28 cellular contexts compared by ENCODE assay signal in the genomic region with DNA sequence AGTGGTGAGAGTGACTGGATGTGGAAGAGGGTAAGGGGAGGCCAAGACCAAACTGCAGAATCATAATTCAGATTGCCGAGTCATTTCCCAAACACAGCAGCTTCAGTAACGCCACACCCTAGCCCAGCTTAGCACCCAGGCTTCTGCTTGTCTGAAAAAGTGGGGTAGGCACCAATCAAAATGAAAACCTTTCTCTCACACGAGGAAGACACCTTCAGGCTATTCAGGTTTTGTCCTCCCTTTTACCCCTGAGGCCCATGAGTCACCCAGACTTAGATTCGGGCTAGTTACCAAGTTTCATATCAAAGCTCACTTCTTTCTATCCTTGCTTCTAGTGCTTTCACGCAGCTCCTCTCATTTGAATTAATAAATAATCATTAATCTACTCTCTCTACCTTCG.
DNase-seq lines count a peak whose midpoint lies in the region; ATAC-seq, FAIRE-seq and TF ChIP-seq lines count a peak whose summit lies in the region.
"Had no signal": no experiment of that assay in that cellular context is flagged by ENCODE, and none has a peak within 500 bp of the region (broad histone marks: within the 10 kb centered on the region; RNA-seq: fewer than 3 reads in every experiment).

No MANE protein-coding gene starts in this region.

- peak; percentile 41 to 43 for ATAC-seq in stimulated activated naive B cell treated with anti-CD40 and anti-IgM and Interleukin-4, amounts not matched to agents 10 μg/mL and 1 μg/mL and 100 μg/mL, for 72 hours (replicated peaks)
- no peak for ATAC-seq in HepG2
- ATAC-seq: left lung, psoas muscle, upper lobe of right lung had no signal

- TF ChIP-seq POLR2A in H1 (IDR thresholded peaks at IDR 0.05; ENCODE audit: control extremely low read depth in 1 of 2, low read depth in 2 of 2, low read length in 2 of 2) (no peak), HepG2 (IDR thresholded peaks at IDR 0.05; ENCODE audit: insufficient read depth in 1 of 2, low read depth in 2 of 2, low read length in 2 of 2) (no peak)

- no peak overlapping the region for H3K27ac Mint-ChIP-seq in stimulated activated naive B cell treated with anti-CD40 and anti-IgM and Interleukin-4, amounts not matched to agents 10 μg/mL and 1 μg/mL and 100 μg/mL, for 72 hours
- H3K27ac Mint-ChIP-seq: activated naive CD8-positive, alpha-beta T cell; activated T-helper 2 cell treated with anti-CD3 and anti-CD28 coated beads, Interferon-gamma antibody, Interleukin-2, Interleukin-4, amounts not matched to agents 10 μg/mL and 5 μg/mL and 100 μg/mL, durations not matched to agents 14 hours and 24 hours and 36 hours; CD4-positive, CD25-positive, alpha-beta regulatory T cell; dendritic cell treated with granulocyte-macrophage colony-stimulating factor and Interleukin-4, amounts not matched to agents 40 ng/mL and 50 ng/mL, for 4 days had no signal

- H3K4me1 Mint-ChIP-seq in stimulated activated naive B cell treated with anti-CD40 and anti-IgM and Interleukin-4, amounts not matched to agents 10 μg/mL and 1 μg/mL and 100 μg/mL, for 72 hours: peaks cover 17 to 32% of the 10 kb centered on the region in 2 donors

- no peak overlapping the region for H3K4ac ChIP-seq in H1 (replicated peaks; ENCODE audit: insufficient read length, low read depth, low read length)

- no peaks in the 10 kb centered on the region for H3K79me1 ChIP-seq in H1 (ENCODE audit: low read depth, low read length)

- H3K18ac ChIP-seq in H1 (ENCODE audit: extremely low read depth, low read length): no peak overlapping the region

- BruUV-seq in PC-9 (replicated peaks; lab: Mats Ljungman, UMichigan) (no TSS peak), HepG2 (replicated peaks; lab: Mats Ljungman, UMichigan) (no TSS peak)

- H2BK15ac ChIP-seq in H1 (ENCODE audit: low read length): no peak overlapping the region

- FAIRE-seq in H1 (lab: Jason Lieb, UNC) (no peak), HepG2 (lab: Jason Lieb, UNC) (no peak)

- no peak overlapping the region for H3K4me3 Mint-ChIP-seq in stimulated activated naive B cell treated with anti-CD40 and anti-IgM and Interleukin-4, amounts not matched to agents 10 μg/mL and 1 μg/mL and 100 μg/mL, for 72 hours
- H3K4me3 Mint-ChIP-seq: activated naive CD8-positive, alpha-beta T cell; CD4-positive, CD25-positive, alpha-beta regulatory T cell; dendritic cell treated with granulocyte-macrophage colony-stimulating factor and Interleukin-4, amounts not matched to agents 40 ng/mL and 50 ng/mL, for 4 days had no signal

- H4K20me1 ChIP-seq in PC-9 (ENCODE audit: insufficient read depth) (no peaks in the 10 kb centered on the region), H1 (replicated peaks in 1 of 2; ENCODE audit: control insufficient read depth in 1 of 2, insufficient read depth in 2 of 2, low read length in 2 of 2) (no peaks in the 10 kb centered on the region), HepG2 (ENCODE audit: insufficient read depth, low read length) (no peaks in the 10 kb centered on the region)

- no peaks in the 10 kb centered on the region for H3K79me2 ChIP-seq in PC-9 (ENCODE audit: low read depth)
- H3K79me2 ChIP-seq in H1 (ENCODE audit: control insufficient read depth in 1 of 2, insufficient read depth in 2 of 2, low read length in 2 of 2): no peaks in the 10 kb centered on the region
- H3K79me2 ChIP-seq in HepG2 (ENCODE audit: insufficient read depth, low read length): no peaks in the 10 kb centered on the region

- H2BK12ac ChIP-seq in H1 (ENCODE audit: low read depth, low read length): no peak overlapping the region; the same call in 1 of the 2 replicates

- H3K36me3 Mint-ChIP-seq in stimulated activated naive B cell treated with anti-CD40 and anti-IgM and Interleukin-4, amounts not matched to agents 10 μg/mL and 1 μg/mL and 100 μg/mL, for 72 hours: no peaks in the 10 kb centered on the region
- H3K36me3 Mint-ChIP-seq: activated naive CD8-positive, alpha-beta T cell; CD4-positive, CD25-positive, alpha-beta regulatory T cell had no signal

- H3K56ac ChIP-seq in H1 (replicated peaks; ENCODE audit: insufficient read length, low read depth, low read length): no peak overlapping the region

- H3K4me2 ChIP-seq in PC-9 (no peak overlapping the region), H1 (ENCODE audit: insufficient read depth in 1 of 2, low read depth in 2 of 2, low read length in 2 of 2) (no peak overlapping the region), HepG2 (ENCODE audit: low read depth, low read length) (no peak overlapping the region)

- no peaks in the 10 kb centered on the region for H3K23me2 ChIP-seq in H1 (ENCODE audit: low read depth, low read length)

- in situ Hi-C loops in HepG2 (cut with HindIII; ENCODE audit: extremely low pct_ligation_motif_present, low pct_unique_long_range_greater_than_20kb): no loop called here

- H3K27me3 ChIP-seq in PC-9 (ENCODE audit: insufficient read depth, low read depth): no peaks in the 10 kb centered on the region
- H3K27me3 ChIP-seq in H1 (replicated peaks in 1 of 4; ENCODE audit: control insufficient read depth in 3 of 4, extremely low read depth in 1 of 4, insufficient read depth in 3 of 4, low read length in 3 of 4): no peaks in the 10 kb centered on the region
- H3K27me3 ChIP-seq in HepG2 (ENCODE audit: control insufficient read depth in 1 of 2, insufficient read depth in 2 of 2, low read length in 2 of 2): peaks cover 2 to 8% of the 10 kb centered on the region in 2 experiments; a peak in 2 of 5 replicates
- H3K27me3 ChIP-seq: left lung, neutrophil, suprapubic skin, upper lobe of right lung had no signal

- intact Hi-C loops in PC-9 (cut with micrococcal nuclease; ENCODE audit: unreplicated experiment) (no loop called here), HepG2 (cut with micrococcal nuclease; ENCODE audit: unreplicated experiment) (no loop called here), posterior vena cava (cut with DNase I) (loop anchor here in 1 of 2 donors (5.0 kb wide), 1 partner anchor 409 kb away; no protein-coding TSS in a partner anchor)

- H3K27me3 Mint-ChIP-seq in stimulated activated naive B cell treated with anti-CD40 and anti-IgM and Interleukin-4, amounts not matched to agents 10 μg/mL and 1 μg/mL and 100 μg/mL, for 72 hours: peaks cover 8 to 13% of the 10 kb centered on the region in 2 donors
- H3K27me3 Mint-ChIP-seq: activated naive CD8-positive, alpha-beta T cell; CD4-positive, CD25-positive, alpha-beta regulatory T cell had no signal

- no peak overlapping the region for H4K91ac ChIP-seq in H1 (replicated peaks; ENCODE audit: insufficient read length, low read length)

- WGBS in H1 (ENCODE audit: extremely low coverage in 1 of 2, insufficient coverage in 1 of 2, insufficient read length in 1 of 2, insufficient replicate concordance in 2 of 2, low coverage in 1 of 2, low lambda C conversion rate in 2 of 2, missing lambda C conversion rate in 1 of 2), 2 experiments: 90% methylated on average over 6 of the region's 6 CpGs; no CpG with 5 or more reads in 1 of the 2 experiments
- 7% methylated on average over 6 of the region's 6 CpGs for WGBS in HepG2 (ENCODE audit: low lambda C conversion rate)

- no peak for TF ChIP-seq EP300 in H1 (IDR thresholded peaks at IDR 0.05; ENCODE audit: borderline replicate concordance in 1 of 2, low read depth in 2 of 2, low read length in 2 of 2)
- TF ChIP-seq EP300 in HepG2 (IDR thresholded peaks at IDR 0.05; ENCODE audit: low read depth in 2 of 2, low read length in 2 of 2): no peak
- no peak for TF ChIP-seq EP300 in HepG2 (CRISPR knock-in tag; IDR thresholded peaks at IDR 0.05; ENCODE audit: borderline replicate concordance)

- H3K4me3 ChIP-seq in PC-9 (no peak overlapping the region), H1 (ENCODE audit: extremely low read depth in 1 of 4, insufficient read depth in 2 of 4, low read depth in 3 of 4, low read length in 4 of 4) (no peak overlapping the region), HepG2 (replicated peaks in 1 of 3; ENCODE audit: insufficient read depth in 1 of 3, low read depth in 2 of 3, low read length in 3 of 3) (no peak overlapping the region)
- H3K4me3 ChIP-seq: left lung, psoas muscle, suprapubic skin, upper lobe of right lung had no signal

- H3K23ac ChIP-seq in H1 (ENCODE audit: insufficient read length): no peak overlapping the region

- DNase-seq in M059J (ENCODE audit: low read depth) (peak; percentile 39), PC-9 (no peak), H1 (ENCODE audit: low read depth in 1 of 2, low spot score in 2 of 2) (no peak), NCI-H2227 treated with DMSO at 0.1 percent for 48 hours (lab: John Stamatoyannopoulos, UW) (no peak), HepG2 (ENCODE audit: low spot score) (no peak), posterior vena cava (ENCODE audit: low spot score) (no peak)
- no peak for DNase-seq in stimulated activated naive B cell treated with anti-CD40 and anti-IgM and Interleukin-4, amounts not matched to agents 10 μg/mL and 1 μg/mL and 100 μg/mL, for 72 hours
- DNase-seq: activated CD4-positive, alpha-beta T cell treated with anti-CD3 and anti-CD28 coated beads, Interleukin-2, amount 50 U/mL, for 48 hours; activated CD8-positive, alpha-beta memory T cell treated with anti-CD3 and anti-CD28 coated beads, Interleukin-2, amount 50 U/mL, for 4 hours; aorta; caudate nucleus; CD4-positive, CD25-positive, alpha-beta regulatory T cell; DMS 273 treated with DMSO at 0.1 percent for 48 hours; GOT3; left lung; NCI-H2029; NCI-H748 treated with DMSO at 0.1 percent for 48 hours; psoas muscle; SHP77; stimulated activated naive CD4-positive, alpha-beta T cell; SW 1271; T-helper 9 cell; upper lobe of right lung had no signal

- H3K9me2 ChIP-seq in PC-9 (ENCODE audit: insufficient read depth): no peaks in the 10 kb centered on the region

- H3K9ac ChIP-seq in H1 (replicated peaks in 1 of 4; ENCODE audit: extremely low read depth in 1 of 4, low read depth in 3 of 4, low read length in 3 of 4): no peak overlapping the region
- H3K9ac ChIP-seq in HepG2 (ENCODE audit: insufficient read depth, low read depth, low read length): no peak overlapping the region

- H3K9me3 ChIP-seq in PC-9 (ENCODE audit: insufficient read depth, low read depth): no peaks in the 10 kb centered on the region
- H3K9me3 ChIP-seq in H1 (ENCODE audit: insufficient read depth in 2 of 2, low read depth in 1 of 2, low read length in 1 of 2): no peaks in the 10 kb centered on the region
- H3K9me3 ChIP-seq in HepG2 (ENCODE audit: low read length): no peaks in the 10 kb centered on the region
- H3K9me3 ChIP-seq: left lung, neutrophil, psoas muscle, suprapubic skin, upper lobe of right lung had no signal

- H2AFZ ChIP-seq in PC-9 (no peak overlapping the region), H1 (ENCODE audit: low read length) (peak overlapping the region; percentile 56), HepG2 (ENCODE audit: low read length) (no peak overlapping the region)

- no peaks in the 10 kb centered on the region for H3K36me3 ChIP-seq in PC-9 (ENCODE audit: low read depth)
- no peaks in the 10 kb centered on the region for H3K36me3 ChIP-seq in H1 (ENCODE audit: control insufficient read depth in 2 of 4, insufficient read depth in 4 of 4, low read length in 3 of 4)
- no peaks in the 10 kb centered on the region for H3K36me3 ChIP-seq in HepG2 (replicated peaks in 1 of 2; ENCODE audit: control insufficient read depth in 1 of 2, insufficient read depth in 2 of 2, low read length in 2 of 2)
- H3K36me3 ChIP-seq: left lung, neutrophil, suprapubic skin, upper lobe of right lung had no signal

- H3F3A ChIP-seq in PC-9 (ENCODE audit: insufficient read depth, low read depth): no peaks in the 10 kb centered on the region

- H3K4me1 ChIP-seq in PC-9 (replicated peaks; ENCODE audit: insufficient read depth) (peaks cover 13% of the 10 kb centered on the region), H1 (replicated peaks in 1 of 4; ENCODE audit: control insufficient read depth in 3 of 4, insufficient read depth in 4 of 4, low read length in 3 of 4) (peaks cover 0 to 3% (median 0%) of the 10 kb centered on the region in 4 experiments; a peak in 1 of 7 replicates), HepG2 (ENCODE audit: insufficient read depth, low read length) (no peaks in the 10 kb centered on the region)
- H3K4me1 ChIP-seq: psoas muscle, suprapubic skin had no signal

- H2AK5ac ChIP-seq in H1 (ENCODE audit: low read depth, low read length): no peak overlapping the region

- POLR2A ChIA-PET in PC-9 (lab: Charles Lee; ENCODE audit: unreplicated experiment): no interaction called here
- POLR2A ChIA-PET in H1 (lab: Charles Lee; ENCODE audit: partially characterized antibody): no interaction called here
- POLR2A ChIA-PET in HepG2 (lab: Yijun Ruan, JAX): no interaction called here

- no peak for TF ChIP-seq CTCF in PC-9 (conservative IDR thresholded peaks at IDR 0.05)
- no peak for TF ChIP-seq CTCF in H1 (IDR thresholded peaks at IDR 0.05; ENCODE audit: control extremely low read depth in 1 of 3, insufficient read depth in 1 of 3, low read depth in 1 of 3, low read length in 3 of 3)
- no peak for TF ChIP-seq CTCF in HepG2 (CRISPR knock-in tag; IDR thresholded peaks at IDR 0.05)

- TF ChIP-seq RAD21 in H1 (IDR thresholded peaks at IDR 0.05 in 1 of 2, conservative IDR thresholded peaks at IDR 0.05 in 1 of 2; ENCODE audit: low read depth in 2 of 2, low read length in 2 of 2): no peak
- no peak for TF ChIP-seq RAD21 in HepG2 (CRISPR knock-in tag; IDR thresholded peaks at IDR 0.05)

- CTCF ChIA-PET in PC-9 (lab: Charles Lee) (no interaction called here), H1 (lab: Charles Lee; ENCODE audit: partially characterized antibody) (interaction anchor here (0.6 to 1.8 kb wide), 7 partner anchors 9 to 171 kb away, joined by 3 to 7 read pairs (median 4); no protein-coding TSS in a partner anchor), HepG2 (lab: Yijun Ruan, JAX; ENCODE audit: low intra/inter-chr PET ratio, low total read pairs) (no interaction called here)

- H2BK20ac ChIP-seq in H1 (ENCODE audit: low read length): no peak overlapping the region

- H4K8ac ChIP-seq in H1 (ENCODE audit: extremely low read depth, insufficient read depth, low read length): no peak overlapping the region

- H3K27ac ChIP-seq in PC-9 (peak overlapping the region; percentile 41; the same call in 1 of the 2 replicates), H1 (ENCODE audit: low read depth, low read length) (no peak overlapping the region), HepG2 (ENCODE audit: extremely low read length, insufficient read depth, low read length) (no peak overlapping the region)
- H3K27ac ChIP-seq: left lung, neutrophil, psoas muscle, suprapubic skin, upper lobe of right lung had no signal

- H4K5ac ChIP-seq in H1 (ENCODE audit: insufficient read length, low read depth, low read length): no peak overlapping the region

- H2BK120ac ChIP-seq in H1 (replicated peaks; ENCODE audit: low read depth, low read length): no peak overlapping the region

- H3K9me3 Mint-ChIP-seq in stimulated activated naive B cell treated with anti-CD40 and anti-IgM and Interleukin-4, amounts not matched to agents 10 μg/mL and 1 μg/mL and 100 μg/mL, for 72 hours: peaks cover 2 to 5% of the 10 kb centered on the region in 2 donors
- H3K9me3 Mint-ChIP-seq: activated T-helper 2 cell treated with anti-CD3 and anti-CD28 coated beads, Interferon-gamma antibody, Interleukin-2, Interleukin-4, amounts not matched to agents 10 μg/mL and 5 μg/mL and 100 μg/mL, durations not matched to agents 14 hours and 24 hours and 36 hours; CD4-positive, CD25-positive, alpha-beta regulatory T cell had no signal

- H2BK5ac ChIP-seq in H1 (ENCODE audit: low read depth, low read length): no peak overlapping the region

- no peak overlapping the region for H3K14ac ChIP-seq in H1 (ENCODE audit: insufficient read length)
